20 cellular contexts compared by ENCODE assay signal in genomic region chr5:8865686-8866374, GRCh38.
DNase-seq lines count a peak whose midpoint lies in the region; ATAC-seq, FAIRE-seq and TF ChIP-seq lines count a peak whose summit lies in the region.
"Had no signal": no experiment of that assay in that cellular context is flagged by ENCODE, and none has a peak within 500 bp of the region (broad histone marks: within the 10 kb centered on the region; RNA-seq: fewer than 3 reads in every experiment).

No MANE protein-coding gene starts in this region.

- H3K9me2 ChIP-seq in GM23338 (ENCODE audit: insufficient read depth), result no peaks in the 10 kb centered on the region
- H3K9me2 ChIP-seq: SK-N-SH had no signal

- ATAC-seq in GM23338 (no peak), GM12878 (peak; percentile 46), aorta (ENCODE audit: low FRiP score) (no peak)

- no peaks in the 10 kb centered on the region for H3F3A ChIP-seq in GM23338 (replicated peaks; ENCODE audit: low read depth)

- H3K79me2 ChIP-seq in GM23338 (replicated peaks; ENCODE audit: insufficient read depth) (no peaks in the 10 kb centered on the region), GM12878 (ENCODE audit: control insufficient read depth, insufficient read depth, low read length) (no peaks in the 10 kb centered on the region)

- no peak for TF ChIP-seq POLR2A in GM12878 (IDR thresholded peaks at IDR 0.05; ENCODE audit: low read depth, low read length)

- H3K9me3 ChIP-seq in GM12878 (replicated peaks; ENCODE audit: control insufficient read depth, insufficient read depth, low read length) (no peaks in the 10 kb centered on the region), aorta (ENCODE audit: control insufficient read depth, low read length) (no peaks in the 10 kb centered on the region)
- H3K9me3 ChIP-seq: BLaER1, SK-N-SH had no signal

- H3K9me3 Mint-ChIP-seq in GM23338, result no peaks in the 10 kb centered on the region
- H3K9me3 Mint-ChIP-seq in activated T-cell treated with anti-CD3 and anti-CD28 coated beads, Interleukin-2, amount 50 U/mL, for 24 hours, result peaks cover 4% of the 10 kb centered on the region
- H3K9me3 Mint-ChIP-seq: HFFc6 had no signal

- H3K9ac ChIP-seq in GM12878 (ENCODE audit: control insufficient read depth, insufficient read depth, low read length), result no peak overlapping the region
- H3K9ac ChIP-seq: BLaER1, KMS-11, SK-N-SH had no signal

- H3K4me3 Mint-ChIP-seq in GM23338, result no peak overlapping the region
- no peak overlapping the region for H3K4me3 Mint-ChIP-seq in activated T-cell treated with anti-CD3 and anti-CD28 coated beads, Interleukin-2, amount 50 U/mL, for 24 hours
- H3K4me3 Mint-ChIP-seq: CD4-positive, alpha-beta memory T cell; HFFc6 had no signal

- H3K36me3 ChIP-seq in GM23338 (ENCODE audit: insufficient read depth) (no peaks in the 10 kb centered on the region), GM12878 (ENCODE audit: control insufficient read depth in 2 of 2, insufficient read depth in 2 of 2, low read length in 1 of 2) (no peaks in the 10 kb centered on the region), aorta (ENCODE audit: control insufficient read depth in 1 of 2, insufficient read depth in 2 of 2, low read length in 1 of 2) (no peaks in the 10 kb centered on the region)
- H3K36me3 ChIP-seq: BLaER1 had no signal

- TF ChIP-seq EP300 in GM12878 (IDR thresholded peaks at IDR 0.05; ENCODE audit: borderline replicate concordance in 1 of 2, control insufficient read depth in 1 of 2, low read depth in 2 of 2, low read length in 2 of 2), result no peak

- peaks cover 10% of the 10 kb centered on the region for H3K4me1 ChIP-seq in GM23338 (ENCODE audit: insufficient read depth)
- no peaks in the 10 kb centered on the region for H3K4me1 ChIP-seq in GM12878 (ENCODE audit: control insufficient read depth, insufficient read depth, low read length)
- no peaks in the 10 kb centered on the region for H3K4me1 ChIP-seq in aorta (ENCODE audit: control insufficient read depth in 1 of 2, insufficient read depth in 2 of 2, low read length in 2 of 2)

- no peak overlapping the region for H3K27ac Mint-ChIP-seq in GM23338
- no peak overlapping the region for H3K27ac Mint-ChIP-seq in activated T-cell treated with anti-CD3 and anti-CD28 coated beads, Interleukin-2, amount 50 U/mL, for 24 hours
- H3K27ac Mint-ChIP-seq: CD4-positive, alpha-beta memory T cell; HFFc6 had no signal

- H4K20me1 ChIP-seq in GM23338 (replicated peaks; ENCODE audit: insufficient read depth), result no peaks in the 10 kb centered on the region; the same call in 1 of the 2 replicates
- H4K20me1 ChIP-seq in GM12878 (ENCODE audit: control insufficient read depth, insufficient read depth), result no peaks in the 10 kb centered on the region
- H4K20me1 ChIP-seq: BLaER1 had no signal

- no peak for TF ChIP-seq RAD21 in GM12878 (IDR thresholded peaks at IDR 0.05; ENCODE audit: insufficient read depth, low read depth, low read length)

- CTCF ChIA-PET in GM12878 (lab: Yijun Ruan, JAX), result interaction anchor here (0.7 to 1.3 kb wide), 4 partner anchors 18 to 342 kb away, joined by 3 to 6 read pairs (median 4); no protein-coding TSS in a partner anchor

- DNase-seq in GM23338 (ENCODE audit: low spot score) (no peak), GM12878 (ENCODE audit: low read depth, low spot score) (no peak), medulla oblongata (ENCODE audit: extremely low spot score) (peak; percentile 40), NCI-H1105 treated with DMSO at 0.1 percent for 48 hours (lab: John Stamatoyannopoulos, UW) (no peak), aorta (no peak)
- DNase-seq in activated T-cell treated with anti-CD3 and anti-CD28 coated beads, Interleukin-2, amount 50 U/mL, for 24 hours, result no peak
- DNase-seq: CD4-positive, alpha-beta memory T cell; H7; HFFc6; MV-4-11; NCI-H1417 treated with DMSO at 0.1 percent for 48 hours; NCI-H2029 treated with DMSO at 0.1 percent for 48 hours; NCI-H2171 treated with DMSO at 0.1 percent for 48 hours; NCI-H446; NK-92 treated with Interleukin-12 subunit alpha and Interleukin-12 subunit beta, amount 100 ng/mL, for 24 hours; Right ventricle myocardium superior; SK-N-SH had no signal

- 39% methylated on average over 7 of the region's 7 CpGs for WGBS in GM12878 (ENCODE audit: insufficient coverage, insufficient replicate concordance, low lambda C conversion rate, missing lambda C conversion rate)
- WGBS in aorta, 2 donors, result 77 to 79% methylated on average over 7 of the region's 7 CpGs

- H3K4me1 Mint-ChIP-seq in GM23338, result peaks cover 8% of the 10 kb centered on the region; the same call in 2 of the 3 replicates
- no peaks in the 10 kb centered on the region for H3K4me1 Mint-ChIP-seq in activated T-cell treated with anti-CD3 and anti-CD28 coated beads, Interleukin-2, amount 50 U/mL, for 24 hours (ENCODE audit: low read depth)
- H3K4me1 Mint-ChIP-seq: CD4-positive, alpha-beta memory T cell had no signal

- RAD21 ChIA-PET in GM12878 (lab: Charles Lee; ENCODE audit: unreplicated experiment), result no interaction called here

- H3K4me3 ChIP-seq in GM23338 (no peak overlapping the region), GM12878 (no peak overlapping the region), aorta (ENCODE audit: low read length in 2 of 2) (no peak overlapping the region)
- H3K4me3 ChIP-seq: BLaER1 had no signal

- H3K27ac ChIP-seq in GM23338 (ENCODE audit: low read depth) (no peak overlapping the region), GM12878 (ENCODE audit: control insufficient read depth, insufficient read depth) (no peak overlapping the region), temporal lobe (ENCODE audit: low read depth, low read length) (peak overlapping the region; percentile 72), aorta (ENCODE audit: low read depth in 1 of 2, low read length in 2 of 2) (no peak overlapping the region)
- H3K27ac ChIP-seq: BLaER1, KMS-11 had no signal

- SMC1A ChIA-PET in GM12878 (lab: Charles Lee; ENCODE audit: uncharacterized antibody, unreplicated experiment), result interaction anchor here (0.8 to 1.5 kb wide), 4 partner anchors 14 to 234 kb away, joined by 3 to 9 read pairs (median 6); no protein-coding TSS in a partner anchor

- no peaks in the 10 kb centered on the region for H3K36me3 Mint-ChIP-seq in GM23338 (ENCODE audit: low read depth)
- H3K36me3 Mint-ChIP-seq in activated T-cell treated with anti-CD3 and anti-CD28 coated beads, Interleukin-2, amount 50 U/mL, for 24 hours (ENCODE audit: low read depth), result no peaks in the 10 kb centered on the region
- H3K36me3 Mint-ChIP-seq: CD4-positive, alpha-beta memory T cell had no signal

- FAIRE-seq in GM12878 (lab: Jason Lieb, UNC), result no peak

- POLR2A ChIA-PET in GM12878 (lab: Charles Lee), result no interaction called here

- in situ Hi-C loops in GM12878 (cut with MboI), result loop anchor here (10.0 kb wide), 1 partner anchor 339 kb away; no protein-coding TSS in a partner anchor

- intact Hi-C loops in GM12878 (cut with micrococcal nuclease; ENCODE audit: unreplicated experiment) (no loop called here), aorta (cut with DNase I) (no loop called here)

- BruUV-seq in GM12878 (replicated peaks; lab: Mats Ljungman, UMichigan), result no TSS peak

- H3K4me2 ChIP-seq in GM23338 (no peak overlapping the region), GM12878 (ENCODE audit: control insufficient read depth, insufficient read depth) (no peak overlapping the region)
- H3K4me2 ChIP-seq: BLaER1, KMS-11, SK-N-SH had no signal

- TF ChIP-seq CTCF in GM23338 (conservative IDR thresholded peaks at IDR 0.05; ENCODE audit: low read depth in 2 of 2) (no peak), GM12878 (IDR thresholded peaks at IDR 0.05 in 2 of 3, conservative IDR thresholded peaks at IDR 0.05 in 1 of 3; ENCODE audit: control insufficient read depth in 2 of 3, extremely low read depth in 1 of 3, insufficient read depth in 1 of 3, low read depth in 3 of 3, low read length in 3 of 3) (no peak)

- H3K27me3 ChIP-seq in GM23338 (ENCODE audit: insufficient read depth) (no peaks in the 10 kb centered on the region), GM12878 (replicated peaks in 1 of 2; ENCODE audit: control insufficient read depth in 2 of 2, insufficient read depth in 2 of 2, low read length in 1 of 2) (no peaks in the 10 kb centered on the region), aorta (ENCODE audit: control insufficient read depth in 1 of 2, insufficient read depth in 2 of 2, low read length in 1 of 2) (no peaks in the 10 kb centered on the region)
- H3K27me3 ChIP-seq: BLaER1 had no signal

- H3K27me3 Mint-ChIP-seq in GM23338 (ENCODE audit: insufficient read depth, low read depth, poor library complexity), result peaks cover 2% of the 10 kb centered on the region
- H3K27me3 Mint-ChIP-seq in activated T-cell treated with anti-CD3 and anti-CD28 coated beads, Interleukin-2, amount 50 U/mL, for 24 hours, result no peaks in the 10 kb centered on the region
- H3K27me3 Mint-ChIP-seq: CD4-positive, alpha-beta memory T cell had no signal

- peak overlapping the region; percentile 94; the same call in 1 of the 2 replicates for H2AFZ ChIP-seq in GM23338
- no peak overlapping the region for H2AFZ ChIP-seq in GM12878 (ENCODE audit: control insufficient read depth, low read depth, low read length)

TF ChIP-seq in GM23338, 12 proteins besides CTCF, POLR2A, EP300 and RAD21 (continues in another document):
- no peak for TF ChIP-seq POLR2AphosphoS5 (IDR thresholded peaks at IDR 0.05; ENCODE audit: low read depth)

TF ChIP-seq in GM12878, 131 proteins besides CTCF, POLR2A, EP300 and RAD21:
- no peak; the same call in 1 of the 2 replicates for TF ChIP-seq SPI1 (IDR thresholded peaks at IDR 0.05; ENCODE audit: borderline replicate concordance, insufficient read depth, low read depth, low read length)
- no peak for TF ChIP-seq HCFC1 (IDR thresholded peaks at IDR 0.05; ENCODE audit: low read length)
- TF ChIP-seq E4F1 (IDR thresholded peaks at IDR 0.05; ENCODE audit: borderline replicate concordance, partially characterized antibody), result no peak
- TF ChIP-seq RFX5 (IDR thresholded peaks at IDR 0.05; ENCODE audit: low read depth, low read length), result no peak
- no peak for TF ChIP-seq SMAD5 (IDR thresholded peaks at IDR 0.05; ENCODE audit: low read depth)
